1 cellular context compared by ENCODE assay signal in the genomic region with DNA sequence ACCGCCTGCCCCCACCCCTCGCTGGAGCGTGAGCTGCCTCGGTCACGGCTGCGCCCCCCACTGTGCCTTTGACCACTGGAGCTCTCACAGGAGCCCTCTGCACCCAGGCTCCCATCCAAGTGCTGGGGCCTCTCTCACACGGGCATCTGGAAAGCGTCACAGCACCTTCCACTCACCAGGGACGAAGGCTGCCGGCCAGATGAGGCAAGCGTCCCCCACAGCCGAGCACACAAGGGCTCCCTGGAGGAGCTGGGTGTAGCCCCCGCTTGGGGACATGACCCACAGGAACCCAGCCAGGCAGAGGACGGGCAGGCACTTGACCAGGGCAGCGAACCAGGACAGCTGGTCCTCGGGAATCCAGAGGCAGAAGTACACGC.
TF ChIP-seq lines count a peak whose summit lies in the region.

No MANE protein-coding gene starts in this region.

TF ChIP-seq in HepG2, 621 proteins besides CTCF, POLR2A, EP300 and RAD21:
- TF ChIP-seq SOX6 (IDR thresholded peaks at IDR 0.05) (no peak), SOX6 (CRISPR knock-in tag; IDR thresholded peaks at IDR 0.05) (no peak), HOXA3 (CRISPR knock-in tag; IDR thresholded peaks at IDR 0.05) (0 out of 2 replicates have a peak, but pooled peaks have one; percentile 0), ZNF589 (CRISPR knock-in tag; conservative IDR thresholded peaks at IDR 0.05) (0 out of 2 replicates have a peak, but pooled peaks have one; percentile 24), IKZF4 (CRISPR knock-in tag; IDR thresholded peaks at IDR 0.05; ENCODE audit: borderline replicate concordance, low read depth, not compliant biosample characterization) (peak; percentile 44), ZNF7 (CRISPR knock-in tag; IDR thresholded peaks at IDR 0.05) (no peak), ZNF709 (CRISPR knock-in tag; IDR thresholded peaks at IDR 0.05) (no peak), PAF1 (CRISPR knock-in tag; IDR thresholded peaks at IDR 0.05) (0 out of 2 replicates have a peak, but pooled peaks have one; percentile 27), JARID2 (CRISPR knock-in tag; IDR thresholded peaks at IDR 0.05; ENCODE audit: insufficient replicate concordance) (no peak), ARNT2 (CRISPR knock-in tag; IDR thresholded peaks at IDR 0.05; ENCODE audit: low read depth) (0 out of 2 replicates have a peak, but pooled peaks have one; percentile 3), AGO2 (optimal IDR thresholded peaks at IDR 0.05; ENCODE audit: low read depth, low read length) (peak; percentile 38), ZNF274 (CRISPR knock-in tag; IDR thresholded peaks at IDR 0.05) (no peak; the same call in 1 of the 2 replicates), ZNF674 (CRISPR knock-in tag; IDR thresholded peaks at IDR 0.05; ENCODE audit: low read depth) (no peak)
- TF ChIP-seq, protein P1, sequence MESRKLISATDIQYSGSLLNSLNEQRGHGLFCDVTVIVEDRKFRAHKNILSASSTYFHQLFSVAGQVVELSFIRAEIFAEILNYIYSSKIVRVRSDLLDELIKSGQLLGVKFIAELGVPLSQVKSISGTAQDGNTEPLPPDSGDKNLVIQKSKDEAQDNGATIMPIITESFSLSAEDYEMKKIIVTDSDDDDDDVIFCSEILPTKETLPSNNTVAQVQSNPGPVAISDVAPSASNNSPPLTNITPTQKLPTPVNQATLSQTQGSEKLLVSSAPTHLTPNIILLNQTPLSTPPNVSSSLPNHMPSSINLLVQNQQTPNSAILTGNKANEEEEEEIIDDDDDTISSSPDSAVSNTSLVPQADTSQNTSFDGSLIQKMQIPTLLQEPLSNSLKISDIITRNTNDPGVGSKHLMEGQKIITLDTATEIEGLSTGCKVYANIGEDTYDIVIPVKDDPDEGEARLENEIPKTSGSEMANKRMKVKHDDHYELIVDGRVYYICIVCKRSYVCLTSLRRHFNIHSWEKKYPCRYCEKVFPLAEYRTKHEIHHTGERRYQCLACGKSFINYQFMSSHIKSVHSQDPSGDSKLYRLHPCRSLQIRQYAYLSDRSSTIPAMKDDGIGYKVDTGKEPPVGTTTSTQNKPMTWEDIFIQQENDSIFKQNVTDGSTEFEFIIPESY (CRISPR knock-in tag; IDR thresholded peaks at IDR 0.05): peak; percentile 68
